Comparison of ENCODE assay signal across 13 cellular contexts in genomic region chr10:84291389-84291788, GRCh38. TPM values are rescaled to one million over a fixed set of nuclear protein-coding genes. Genes with fewer than 3 reads are reported as not detected.
DNase-seq lines count a peak whose midpoint lies in the region; ATAC-seq and TF ChIP-seq lines count a peak whose summit lies in the region.
"Had no signal": no experiment of that assay in that cellular context is flagged by ENCODE, and none has a peak within 500 bp of the region (broad histone marks: within the 10 kb centered on the region; RNA-seq: fewer than 3 reads in every experiment).

No MANE protein-coding gene starts in this region.

- no peaks in the 10 kb centered on the region for H3K36me3 ChIP-seq in MG63
- H3K36me3 ChIP-seq in brain microvascular endothelial cell (replicated peaks): no peaks in the 10 kb centered on the region
- H3K36me3 ChIP-seq in liver (ENCODE audit: control insufficient read depth in 4 of 4, insufficient read depth in 3 of 4, low read depth in 1 of 4, low read length in 3 of 4): no peaks in the 10 kb centered on the region

- CTCF ChIA-PET in Calu3 (lab: Charles Lee): no interaction called here

- H3K9me3 Mint-ChIP-seq in Calu3 (ENCODE audit: low read depth, unreplicated experiment): no peaks in the 10 kb centered on the region
- H3K9me3 Mint-ChIP-seq: immature natural killer cell had no signal

- TF ChIP-seq CTCF in brain microvascular endothelial cell (IDR thresholded peaks at IDR 0.05; ENCODE audit: low read depth, low read length, missing control alignments): no peak
- TF ChIP-seq CTCF in liver (IDR thresholded peaks at IDR 0.05; ENCODE audit: low read depth, low read length, missing input control): no peak
- no peak for TF ChIP-seq CTCF in Calu3 (IDR thresholded peaks at IDR 0.05; ENCODE audit: unreplicated experiment)

- 51% methylated on average over 1 of the region's 1 CpG for WGBS in liver

- in situ Hi-C loops in brain microvascular endothelial cell (cut with HindIII; ENCODE audit: low pct_ligation_motif_present, low sequenced_read_pairs): no loop called here

- no peak overlapping the region for H3K27ac Mint-ChIP-seq in Calu3 (ENCODE audit: unreplicated experiment)
- H3K27ac Mint-ChIP-seq: immature natural killer cell had no signal

- ATAC-seq in GM19463 (IDR thresholded peaks at IDR 0.05; ENCODE audit: unreplicated experiment): no peak
- no peak for ATAC-seq in HG03039 (IDR thresholded peaks at IDR 0.05; ENCODE audit: unreplicated experiment)
- ATAC-seq: activated CD4-positive, CD25-positive, alpha-beta regulatory T cell treated with anti-CD3 and anti-CD28 coated beads, Interleukin-2, amount 50 U/mL, for 24 hours; body of pancreas had no signal

- no peaks in the 10 kb centered on the region for H3K9me3 ChIP-seq in MG63
- no peaks in the 10 kb centered on the region for H3K9me3 ChIP-seq in liver (ENCODE audit: control insufficient read depth in 4 of 4, low read length in 3 of 4)
- H3K9me3 ChIP-seq: body of pancreas had no signal

- H3K27me3 Mint-ChIP-seq in Calu3 (ENCODE audit: unreplicated experiment): peaks cover 33% of the 10 kb centered on the region

- H3K27ac ChIP-seq in brain microvascular endothelial cell (no peak overlapping the region), liver (ENCODE audit: low read depth in 1 of 2, low read length in 2 of 2) (no peak overlapping the region)
- H3K27ac ChIP-seq: body of pancreas had no signal

- no peak overlapping the region for H3K4me3 ChIP-seq in MG63
- H3K4me3 ChIP-seq in brain microvascular endothelial cell (ENCODE audit: low read depth, low read length): no peak overlapping the region
- H3K4me3 ChIP-seq in liver (ENCODE audit: low read depth in 1 of 3, low read length in 3 of 3): no peak overlapping the region
- H3K4me3 ChIP-seq: body of pancreas had no signal

- H3K4me1 Mint-ChIP-seq in Calu3 (ENCODE audit: low read depth, unreplicated experiment): no peaks in the 10 kb centered on the region
- H3K4me1 Mint-ChIP-seq: immature natural killer cell had no signal

- H3K36me3 Mint-ChIP-seq in Calu3 (ENCODE audit: insufficient read depth, unreplicated experiment): no peaks in the 10 kb centered on the region
- H3K36me3 Mint-ChIP-seq: immature natural killer cell had no signal

- H3K4me1 ChIP-seq in liver (ENCODE audit: control insufficient read depth in 4 of 4, insufficient read depth in 4 of 4, low read length in 3 of 4): no peaks in the 10 kb centered on the region

- no peak overlapping the region for H3K4me3 Mint-ChIP-seq in Calu3 (ENCODE audit: low read depth, unreplicated experiment)
- H3K4me3 Mint-ChIP-seq: immature natural killer cell had no signal

- intact Hi-C loops in Calu3 (cut with micrococcal nuclease; ENCODE audit: unreplicated experiment): no loop called here

- no peak for TF ChIP-seq RAD21 in liver (IDR thresholded peaks at IDR 0.05)

- no peak overlapping the region for H3K9ac ChIP-seq in liver (ENCODE audit: low read depth in 1 of 2, low read length in 2 of 2)

- H3K27me3 ChIP-seq in MG63 (no peaks in the 10 kb centered on the region; the same call in 1 of the 2 replicates), brain microvascular endothelial cell (replicated peaks) (no peaks in the 10 kb centered on the region), liver (ENCODE audit: control insufficient read depth in 4 of 4, insufficient read depth in 4 of 4, low read length in 3 of 4) (no peaks in the 10 kb centered on the region)
- H3K27me3 ChIP-seq: body of pancreas had no signal

- DNase-seq in EL (peak; percentile 37), MG63 (peak; percentile 16), brain microvascular endothelial cell (peak; percentile 66), Calu3 (no peak)
- no peak for DNase-seq in stimulated activated CD4-positive, alpha-beta T cell treated with anti-CD3 and anti-CD28 coated beads, Interleukin-4, amount 100 ng/mL, for 1 hour
- DNase-seq: DMS153, immature natural killer cell, NCI-H524 had no signal

- no TSS peak for BruUV-seq in Calu3 (replicated peaks; lab: Mats Ljungman, UMichigan)

TF ChIP-seq in liver, 16 proteins besides CTCF, POLR2A, EP300 and RAD21:
- TF ChIP-seq MAX (IDR thresholded peaks at IDR 0.05): no peak
- TF ChIP-seq REST (IDR thresholded peaks at IDR 0.05): peak; percentile 99

RNA-seq across cellular contexts. Expression of gene CCSER2, which starts 37.0 kb away (rescaled TPM):
- total RNA-seq in MG63 (2014; rRNA removed; shearing (Covaris generic); ENCODE audit: low replicate concordance): 20.6 and 30.1 TPM in 2 replicates
- total RNA-seq in liver (10 to 100 TPM in 1 of 2 donors, 1 to 10 TPM in 1; 6.5 to 18.2 TPM), Calu3 (2022) (20.6 and 27.8 TPM in 2 replicates)
- polyA plus RNA-seq in liver: 10 to 100 TPM in 1 of 2 donors, 1 to 10 TPM in 1; 5.6 to 17.7 TPM

RNA-seq across cellular contexts. Expression of gene RGR, which starts 46.5 kb away (rescaled TPM):
- not detected in 2 replicates for total RNA-seq in MG63 (2014; rRNA removed; shearing (Covaris generic); ENCODE audit: low replicate concordance)
- total RNA-seq in liver: not detected
- polyA plus RNA-seq in liver: not detected
- total RNA-seq in Calu3 (2022): not detected in 2 replicates
- total RNA-seq: body of pancreas had no signal
- polyA plus RNA-seq: immature natural killer cell had no signal

RNA-seq across cellular contexts. Expression of gene LRIT1, which starts 50.0 kb away (rescaled TPM):
- not detected in 2 replicates for total RNA-seq in MG63 (2014; rRNA removed; shearing (Covaris generic); ENCODE audit: low replicate concordance)
- total RNA-seq in liver (not detected), Calu3 (2022) (not detected in 2 replicates)
- not detected for polyA plus RNA-seq in liver
- total RNA-seq: body of pancreas had no signal
- polyA plus RNA-seq: immature natural killer cell had no signal

Comparison
In these comparisons a context has a peak if more than half of its experiments do, and no peak if none do; other contexts are left out.
1. DNase-seq: peak in EL (single experiment), MG63 (single experiment) and brain microvascular endothelial cell (single experiment); none in stimulated activated CD4-positive, alpha-beta T cell treated with anti-CD3 and anti-CD28 coated beads, Interleukin-4, amount 100 ng/mL, for 1 hour (single experiment) and Calu3 (single experiment).